ENCODE assay signal across 26 cellular contexts in genomic region chr4:41539711-41540110, GRCh38. TPM values are rescaled to one million over a fixed set of nuclear protein-coding genes. Genes with fewer than 3 reads are reported as not detected.
DNase-seq lines count a peak whose midpoint lies in the region; ATAC-seq and TF ChIP-seq lines count a peak whose summit lies in the region.
"Had no signal": no experiment of that assay in that cellular context is flagged by ENCODE, and none has a peak within 500 bp of the region (broad histone marks: within the 10 kb centered on the region; RNA-seq: fewer than 3 reads in every experiment).

No MANE protein-coding gene starts in this region.

- H3K9me3 ChIP-seq in heart right ventricle (no peaks in the 10 kb centered on the region), psoas muscle (no peaks in the 10 kb centered on the region), aorta (ENCODE audit: control insufficient read depth, low read length) (no peaks in the 10 kb centered on the region)
- H3K9me3 ChIP-seq: SJSA1 had no signal

- DNase-seq in heart right ventricle (no peak), Right ventricle myocardium inferior (ENCODE audit: missing footprints) (no peak), dorsolateral prefrontal cortex (no peak), psoas muscle (no peak), aorta (no peak), putamen (ENCODE audit: low spot score) (no peak), COR-L47 (lab: John Stamatoyannopoulos, UW) (no peak)
- DNase-seq: activated CD4-positive, CD25-positive, alpha-beta regulatory T cell treated with anti-CD3 and anti-CD28 coated beads, Interleukin-2, amount 50 U/mL, for 72 hours; activated CD8-positive, alpha-beta T cell treated with anti-CD3 and anti-CD28 coated beads for 36 hours; activated gamma-delta T cell; AML-193; brain microvascular endothelial cell; effector memory CD8-positive, alpha-beta T cell; foreskin melanocyte; GF-D8; KBM-7; MM.1S; NCI-H1417 treated with DMSO at 0.1 percent for 48 hours; NCI-H446 treated with DMSO at 0.1 percent for 48 hours; stimulated activated CD4-positive, alpha-beta T cell treated with anti-CD3 and anti-CD28 coated beads, Interleukin-4, amount 100 ng/mL, for 4 hours; stimulated activated naive CD4-positive, alpha-beta T cell; T-cell had no signal

- no peaks in the 10 kb centered on the region for H3K27me3 ChIP-seq in heart right ventricle
- no peaks in the 10 kb centered on the region for H3K27me3 ChIP-seq in dorsolateral prefrontal cortex
- H3K27me3 ChIP-seq in psoas muscle (ENCODE audit: insufficient read depth in 3 of 3, low read length in 2 of 3) = no peaks in the 10 kb centered on the region
- H3K27me3 ChIP-seq in aorta (ENCODE audit: control insufficient read depth in 1 of 2, insufficient read depth in 2 of 2, low read length in 1 of 2) = no peaks in the 10 kb centered on the region
- H3K27me3 ChIP-seq: SJSA1 had no signal

- ATAC-seq in heart right ventricle (no peak), Right ventricle myocardium inferior (no peak), psoas muscle (peak in 3 of 4 donors; percentile 2 to 7 (median 3)), aorta (ENCODE audit: low FRiP score) (no peak), GM19463 (IDR thresholded peaks at IDR 0.05; ENCODE audit: unreplicated experiment) (no peak)
- ATAC-seq: activated CD8-positive, alpha-beta T cell treated with anti-CD3 and anti-CD28 coated beads for 36 hours; effector memory CD8-positive, alpha-beta T cell; GM23338; T-cell had no signal

- H3K4me3 ChIP-seq in heart right ventricle = peak overlapping the region in 8 of 10 donors; percentile 12 to 47 (median 41)
- H3K4me3 ChIP-seq in dorsolateral prefrontal cortex = peak overlapping the region in 15 of 59 donors; percentile 0 to 40 (median 30)
- peak overlapping the region; percentile 60 for H3K4me3 ChIP-seq in psoas muscle
- H3K4me3 ChIP-seq in aorta (ENCODE audit: low read length in 2 of 2) = no peak overlapping the region
- H3K4me3 ChIP-seq: GM23338, SJSA1 had no signal

- no peak for TF ChIP-seq CTCF in heart right ventricle (IDR thresholded peaks at IDR 0.05)
- TF ChIP-seq CTCF in dorsolateral prefrontal cortex (IDR thresholded peaks at IDR 0.05 in 54 of 56, conservative IDR thresholded peaks at IDR 0.05 in 2 of 56; ENCODE audit: low read depth in 1 of 56, partially characterized antibody in 56 of 56) = no peak
- TF ChIP-seq CTCF in psoas muscle (IDR thresholded peaks at IDR 0.05) = no peak

- H3K4me1 ChIP-seq in heart right ventricle (peaks cover 16 to 100% (median 97%) of the 10 kb centered on the region in 9 donors), psoas muscle (peaks cover 76% of the 10 kb centered on the region), aorta (ENCODE audit: control insufficient read depth in 1 of 2, insufficient read depth in 2 of 2, low read length in 2 of 2) (peaks cover 18 to 21% of the 10 kb centered on the region in 2 donors)

- H3K27ac ChIP-seq in heart right ventricle (peak overlapping the region in 9 of 10 donors; percentile 78 to 96 (median 90)), dorsolateral prefrontal cortex (peak overlapping the region in 51 of 59 donors; percentile 2 to 90 (median 75)), psoas muscle (peak overlapping the region; percentile 90), aorta (ENCODE audit: low read depth in 1 of 2, low read length in 2 of 2) (peak overlapping the region; percentile 92 to 95)
- H3K27ac ChIP-seq: brain microvascular endothelial cell had no signal

- intact Hi-C loops in heart right ventricle (cut with DNase I) = loop anchor here in 7 of 10 donors (5.0 to 10.0 kb wide), 10 partner anchors 53 to 255 kb away; no protein-coding TSS in a partner anchor
- intact Hi-C loops in Right ventricle myocardium inferior (cut with DNase I) = loop anchor here (2.0 to 10.0 kb wide), 7 partner anchors 31 to 255 kb away; no protein-coding TSS in a partner anchor
- intact Hi-C loops in dorsolateral prefrontal cortex (cut with DNase I) = no loop called here
- intact Hi-C loops in psoas muscle (cut with DNase I) = loop anchor here in 1 of 2 donors (2.0 kb wide), 1 partner anchor 177 kb away; no protein-coding TSS in a partner anchor
- intact Hi-C loops in aorta (cut with DNase I) = loop anchor here (2.0 to 5.0 kb wide), 6 partner anchors 32 to 177 kb away; no protein-coding TSS in a partner anchor

- H3K36me3 ChIP-seq in heart right ventricle (no peaks in the 10 kb centered on the region), psoas muscle (ENCODE audit: insufficient read depth in 1 of 2, low read depth in 1 of 2) (no peaks in the 10 kb centered on the region), aorta (ENCODE audit: control insufficient read depth in 1 of 2, insufficient read depth in 2 of 2, low read length in 1 of 2) (no peaks in the 10 kb centered on the region)
- H3K36me3 ChIP-seq: brain microvascular endothelial cell, SJSA1 had no signal

RNA-seq across cellular contexts. Expression of gene LIMCH1, which starts 1.8 kb away (rescaled TPM):
- total RNA-seq in heart right ventricle (100 to 1,000 TPM; 242 to 410 (median 304) TPM), Right ventricle myocardium inferior (294 TPM), dorsolateral prefrontal cortex (100 to 1,000 TPM; 126 to 357 (median 196) TPM), psoas muscle (100 to 1,000 TPM; 169 to 279 (median 185) TPM), aorta (100 to 1,000 TPM; 177 to 191 TPM)
- polyA plus RNA-seq in heart right ventricle (10 to 100 TPM; 28.4 to 56.2 TPM), psoas muscle (10 to 100 TPM; 14.2 to 51.2 (median 26.5) TPM), aorta (10 to 100 TPM; 31.7 to 40.5 TPM)
- total RNA-seq: activated CD8-positive, alpha-beta T cell treated with anti-CD3 and anti-CD28 coated beads for 36 hours; OCI-LY7 had no signal

Comparison
In these comparisons a context has a peak if more than half of its experiments do, and no peak if none do; other contexts are left out.
1. ATAC-seq: peak in psoas muscle (3 of 4); none in heart right ventricle (0 of 8), Right ventricle myocardium inferior (single experiment), aorta (single experiment) and GM19463 (single experiment).
2. H3K4me3 ChIP-seq: peak in heart right ventricle (8 of 10) and psoas muscle (single experiment); none in aorta (0 of 2).
3. intact Hi-C loops: an anchor here in heart right ventricle (5.0 to 10.0 kb wide), Right ventricle myocardium inferior (2.0 to 10.0 kb wide) and aorta (2.0 to 5.0 kb wide); none called in dorsolateral prefrontal cortex.
4. Peak in every context shown above with its lines, with median percentiles within 50 percentile points of each other: H3K27ac ChIP-seq.